In the genomic region with DNA sequence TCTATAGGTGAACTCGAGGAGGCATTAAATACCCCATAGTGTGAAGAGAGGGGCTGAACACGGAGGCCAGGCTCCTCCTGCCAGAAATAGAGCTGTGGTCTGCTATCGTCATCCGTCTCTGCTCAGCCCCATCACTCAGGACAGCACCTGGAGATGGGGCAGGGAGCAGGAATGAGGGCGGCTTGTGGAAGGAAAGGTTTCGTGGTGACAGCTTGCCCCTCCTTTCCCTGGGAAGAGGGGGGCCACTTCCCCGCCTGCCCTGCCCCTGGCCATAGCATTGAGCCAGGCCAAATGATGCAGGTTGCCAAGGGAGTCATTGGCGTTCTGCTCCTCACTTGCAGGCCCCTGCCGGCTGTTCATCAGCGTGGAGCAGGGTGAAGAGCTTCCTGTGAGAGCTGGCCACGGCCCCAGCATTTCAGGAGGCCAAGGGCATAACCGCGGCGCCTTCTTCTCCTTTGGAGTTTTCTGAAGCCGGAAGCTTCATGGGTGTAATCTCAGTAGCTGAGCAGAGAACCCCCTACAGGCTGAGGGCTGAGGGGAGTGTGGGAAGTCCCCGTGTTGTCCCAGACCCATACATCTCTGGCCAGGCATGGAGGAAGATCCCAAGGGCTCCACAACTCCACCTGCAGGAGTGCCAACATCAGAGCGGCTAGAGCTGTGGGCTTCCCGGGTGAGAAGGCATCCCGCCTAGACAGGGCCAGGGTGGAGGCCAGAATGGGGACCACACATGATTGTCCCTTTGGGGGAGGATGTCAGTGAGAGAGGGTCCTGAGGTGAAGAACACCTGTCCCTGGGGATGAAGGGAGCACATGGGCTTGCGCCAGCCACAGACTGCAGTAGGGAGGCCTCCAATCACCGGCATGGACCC, we compare ENCODE assay signal across 14 cellular contexts.
"Had no signal": no experiment of that assay in that cellular context is flagged by ENCODE, and none has a peak within 500 bp of the region (broad histone marks: within the 10 kb centered on the region; RNA-seq: fewer than 3 reads in every experiment).

No MANE protein-coding gene starts in this region.

- H3K9me3 Mint-ChIP-seq: activated naive CD4-positive, alpha-beta T cell treated with anti-CD3 and anti-CD28 coated beads, Interleukin-2, amount 10 ng/mL, durations not matched to agents 7 days and 5 days; activated T-helper 1 cell treated with anti-CD3 and anti-CD28 coated beads, Interleukin-12 subunit alpha, Interleukin-12 subunit beta, Interleukin-2, Interleukin-4 antibody, amounts not matched to agents 30 ng/mL and 10 ng/mL and 1 ng/mL, durations not matched to agents 14 hours and 24 hours and 36 hours had no signal

- H3K4me1 Mint-ChIP-seq: activated naive CD4-positive, alpha-beta T cell treated with anti-CD3 and anti-CD28 coated beads, Interleukin-2, amount 10 ng/mL, durations not matched to agents 7 days and 5 days; nephron had no signal

- H3K27ac ChIP-seq: epithelial cell of prostate, pancreas, SK-N-MC, WERI-Rb-1 had no signal

- H3K27ac Mint-ChIP-seq: activated naive CD4-positive, alpha-beta T cell treated with anti-CD3 and anti-CD28 coated beads, Interleukin-2, amount 10 ng/mL, durations not matched to agents 7 days and 5 days; activated T-helper 1 cell treated with anti-CD3 and anti-CD28 coated beads, Interleukin-12 subunit alpha, Interleukin-12 subunit beta, Interleukin-2, Interleukin-4 antibody, amounts not matched to agents 30 ng/mL and 10 ng/mL and 1 ng/mL, durations not matched to agents 14 hours and 24 hours and 36 hours; nephron; type B pancreatic cell had no signal

- H3K4me3 Mint-ChIP-seq: activated naive CD4-positive, alpha-beta T cell treated with anti-CD3 and anti-CD28 coated beads, Interleukin-2, amount 10 ng/mL, durations not matched to agents 7 days and 5 days; activated T-helper 1 cell treated with anti-CD3 and anti-CD28 coated beads, Interleukin-12 subunit alpha, Interleukin-12 subunit beta, Interleukin-2, Interleukin-4 antibody, amounts not matched to agents 30 ng/mL and 10 ng/mL and 1 ng/mL, durations not matched to agents 14 hours and 24 hours and 36 hours; nephron; type B pancreatic cell had no signal

- H3K4me1 ChIP-seq: pancreas had no signal

- H3K4me3 ChIP-seq: pancreas, SK-N-MC had no signal

- H3K9me3 ChIP-seq: pancreas had no signal

- DNase-seq: activated CD4-positive, alpha-beta T cell treated with anti-CD3 and anti-CD28 coated beads for 4 hours; activated naive CD4-positive, alpha-beta T cell treated with anti-CD3 and anti-CD28 coated beads, Interleukin-2, amount 10 ng/mL, durations not matched to agents 7 days and 5 days; central memory CD4-positive, alpha-beta T cell; effector memory CD4-positive, alpha-beta T cell; stimulated activated CD4-positive, alpha-beta T cell treated with anti-CD3 and anti-CD28 coated beads, Interleukin-2, amount 100 ng/mL, for 24 hours; stimulated activated naive CD4-positive, alpha-beta T cell; T-helper 1 cell; WERI-Rb-1 had no signal

- H3K36me3 Mint-ChIP-seq: activated naive CD4-positive, alpha-beta T cell treated with anti-CD3 and anti-CD28 coated beads, Interleukin-2, amount 10 ng/mL, durations not matched to agents 7 days and 5 days; type B pancreatic cell had no signal

- H3K27me3 ChIP-seq: pancreas had no signal

- H3K36me3 ChIP-seq: pancreas, WERI-Rb-1 had no signal

- FAIRE-seq: pancreas had no signal

- ATAC-seq: pancreas had no signal
